In the genomic region with DNA sequence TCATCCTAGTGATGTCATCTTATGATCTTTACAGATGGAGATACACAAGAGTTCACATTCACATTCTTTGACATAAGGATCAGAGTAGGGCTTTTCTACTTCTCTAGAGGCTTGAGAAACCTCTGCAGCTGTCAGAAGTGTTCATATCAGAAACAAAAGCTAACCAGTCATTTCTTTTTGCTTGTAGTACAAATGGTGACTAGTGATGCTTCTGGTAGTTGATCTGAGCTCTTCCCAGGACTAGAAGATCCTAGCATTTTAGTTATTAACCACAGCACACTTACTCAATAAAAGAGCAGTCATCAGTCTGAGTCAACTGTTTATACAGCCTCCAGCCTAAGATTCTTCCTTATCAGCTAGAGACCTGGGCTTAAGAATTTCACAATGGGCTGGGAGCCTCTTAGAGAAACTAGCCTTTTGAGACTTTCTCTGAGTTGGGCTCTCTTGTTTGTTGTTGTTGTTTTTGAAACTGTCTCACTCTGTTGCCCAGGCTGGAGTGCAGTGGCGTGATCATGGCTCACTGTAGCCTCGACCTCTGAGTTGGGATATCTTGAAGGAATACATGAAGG, we compare ENCODE assay signal across 9 cellular contexts.
A peak's percentile ranks its signal among the peaks of the same experiment; 100 is the strongest.
DNase-seq lines count a peak whose midpoint lies in the region; ATAC-seq and TF ChIP-seq lines count a peak whose summit lies in the region.
"Had no signal": no experiment of that assay in that cellular context is flagged by ENCODE, and none has a peak within 500 bp of the region (broad histone marks: within the 10 kb centered on the region; RNA-seq: fewer than 3 reads in every experiment).

No MANE protein-coding gene starts in this region.

- H3K36me3 Mint-ChIP-seq in chondrocyte (ENCODE audit: low read depth) = no peaks in the 10 kb centered on the region

- peaks cover 3% of the 10 kb centered on the region for H3K9me3 Mint-ChIP-seq in chondrocyte (ENCODE audit: low read depth)

- H3K27me3 Mint-ChIP-seq in chondrocyte (ENCODE audit: low read depth) = no peaks in the 10 kb centered on the region

- H3K4me3 Mint-ChIP-seq in chondrocyte (ENCODE audit: unreplicated experiment) = no peak overlapping the region

- H3K27ac Mint-ChIP-seq in chondrocyte (ENCODE audit: unreplicated experiment) = peak overlapping the region; percentile 82

- ATAC-seq in GM18502 (IDR thresholded peaks at IDR 0.05; ENCODE audit: poor library complexity, unreplicated experiment) = peak; percentile 54

- H3K4me1 Mint-ChIP-seq in chondrocyte (ENCODE audit: low read depth) = peaks cover 41% of the 10 kb centered on the region

- no peak for TF ChIP-seq CTCF in chondrocyte (IDR thresholded peaks at IDR 0.05)

- DNase-seq in LoVo (ENCODE audit: low spot score) = peak; percentile 48
- DNase-seq in chondrocyte (ENCODE audit: low spot score) = no peak
- DNase-seq in pulmonary artery endothelial cell (ENCODE audit: low read depth, low spot score) = peak; percentile 43
- no peak for DNase-seq in NCI-H2081 (lab: John Stamatoyannopoulos, UW)
- DNase-seq in Ammon's horn (ENCODE audit: low spot score) = no peak
- DNase-seq in hippocampal formation (lab: John Stamatoyannopoulos, UW) = no peak
- no peak for DNase-seq in epidermal melanocyte (ENCODE audit: insufficient read length, low spot score)
- DNase-seq: posterior cingulate gyrus had no signal

Comparison
In these comparisons a context has a peak if more than half of its experiments do, and no peak if none do; other contexts are left out.
1. DNase-seq: peak in LoVo (single experiment) and pulmonary artery endothelial cell (single experiment); none in chondrocyte (single experiment), NCI-H2081 (0 of 2), Ammon's horn (single experiment), hippocampal formation (0 of 2) and epidermal melanocyte (single experiment).